Comparison of ENCODE assay signal across 8 cellular contexts in genomic region chrX:11558972-11559371, GRCh38.
A peak's percentile ranks its signal among the peaks of the same experiment; 100 is the strongest.
DNase-seq lines count a peak whose midpoint lies in the region; ATAC-seq, FAIRE-seq and TF ChIP-seq lines count a peak whose summit lies in the region.

No MANE protein-coding gene starts in this region.

- no peak overlapping the region for H3K9ac ChIP-seq in OCI-LY3 (ENCODE audit: low read length)

- H3K27ac ChIP-seq in OCI-LY3 (ENCODE audit: low read length), result no peak overlapping the region
- H3K27ac ChIP-seq in lung (ENCODE audit: low read depth in 1 of 2, low read length in 1 of 2), result no peak overlapping the region

- TF ChIP-seq CTCF in OCI-LY3 (IDR thresholded peaks at IDR 0.05; ENCODE audit: low read depth, low read length) (peak; percentile 38), lung (IDR thresholded peaks at IDR 0.05; ENCODE audit: control extremely low read depth, extremely low read depth) (no peak)

- H3K9me3 ChIP-seq in OCI-LY3 (ENCODE audit: insufficient read depth, low read length), result no peaks in the 10 kb centered on the region
- no peaks in the 10 kb centered on the region for H3K9me3 ChIP-seq in lung (ENCODE audit: control insufficient read depth in 2 of 2, insufficient read depth in 1 of 2, low read length in 1 of 2)

- no peaks in the 10 kb centered on the region for H3K27me3 ChIP-seq in OCI-LY3 (ENCODE audit: low read depth, low read length)
- no peaks in the 10 kb centered on the region for H3K27me3 ChIP-seq in lung (ENCODE audit: control insufficient read depth, insufficient read depth)

- peak overlapping the region; percentile 19; the same call in 1 of the 2 replicates for H2AFZ ChIP-seq in OCI-LY3 (ENCODE audit: low read depth, low read length)

- H3K36me3 ChIP-seq in OCI-LY3 (replicated peaks; ENCODE audit: low read depth, low read length) (no peaks in the 10 kb centered on the region), lung (ENCODE audit: control insufficient read depth in 2 of 2, insufficient read depth in 2 of 2, low read length in 2 of 2) (no peaks in the 10 kb centered on the region)

- DNase-seq in NCI-H524 (lab: John Stamatoyannopoulos, UW), result peak; percentile 10 to 11
- no peak for DNase-seq in NCI-H524 treated with DMSO at 0.1 percent for 48 hours (lab: John Stamatoyannopoulos, UW)
- peak; percentile 9 for DNase-seq in activated T-helper 2 cell treated with anti-CD3 and anti-CD28 coated beads, Interferon-gamma antibody, Interleukin-2, Interleukin-4, amounts not matched to agents 10 μg/mL and 5 μg/mL and 100 μg/mL, durations not matched to agents 14 hours and 24 hours and 36 hours (ENCODE audit: low spot score)
- DNase-seq in lung (ENCODE audit: low spot score), result peak; percentile 38
- no peak for DNase-seq in frontal cortex (ENCODE audit: low spot score in 2 of 2)
- DNase-seq in occipital lobe (lab: John Stamatoyannopoulos, UW), result no peak

- H3K4me1 ChIP-seq in OCI-LY3 (ENCODE audit: low read length) (no peaks in the 10 kb centered on the region), lung (ENCODE audit: control insufficient read depth in 2 of 2, insufficient read depth in 2 of 2, low read length in 2 of 2) (no peaks in the 10 kb centered on the region)

- H3K4me3 ChIP-seq in OCI-LY3 (ENCODE audit: low read length), result no peak overlapping the region
- H3K4me3 ChIP-seq in lung, result no peak overlapping the region

- no peak for FAIRE-seq in frontal cortex (lab: Jason Lieb, UNC)

- no peaks in the 10 kb centered on the region for H3K36me3 Mint-ChIP-seq in activated T-helper 2 cell treated with anti-CD3 and anti-CD28 coated beads, Interferon-gamma antibody, Interleukin-2, Interleukin-4, amounts not matched to agents 10 μg/mL and 5 μg/mL and 100 μg/mL, durations not matched to agents 14 hours and 24 hours and 36 hours (ENCODE audit: low read depth)

- peaks cover 2% of the 10 kb centered on the region for H3K27me3 Mint-ChIP-seq in activated T-helper 2 cell treated with anti-CD3 and anti-CD28 coated beads, Interferon-gamma antibody, Interleukin-2, Interleukin-4, amounts not matched to agents 10 μg/mL and 5 μg/mL and 100 μg/mL, durations not matched to agents 14 hours and 24 hours and 36 hours (ENCODE audit: low read depth)

- H3K9me3 Mint-ChIP-seq in activated T-helper 2 cell treated with anti-CD3 and anti-CD28 coated beads, Interferon-gamma antibody, Interleukin-2, Interleukin-4, amounts not matched to agents 10 μg/mL and 5 μg/mL and 100 μg/mL, durations not matched to agents 14 hours and 24 hours and 36 hours, result no peaks in the 10 kb centered on the region

- H3K79me2 ChIP-seq in OCI-LY3 (ENCODE audit: low read length), result no peaks in the 10 kb centered on the region

- H4K20me1 ChIP-seq in OCI-LY3 (ENCODE audit: insufficient read depth, low read length), result no peaks in the 10 kb centered on the region

- no peak overlapping the region for H3K4me2 ChIP-seq in OCI-LY3 (ENCODE audit: low read length)

- ATAC-seq in lung (ENCODE audit: insufficient read depth, low FRiP score) (no peak), HG03342 (IDR thresholded peaks at IDR 0.05; ENCODE audit: unreplicated experiment) (no peak)

- intact Hi-C loops in activated T-helper 2 cell treated with anti-CD3 and anti-CD28 coated beads, Interferon-gamma antibody, Interleukin-2, Interleukin-4, amounts not matched to agents 10 μg/mL and 5 μg/mL and 100 μg/mL, durations not matched to agents 14 hours and 24 hours and 36 hours (cut with micrococcal nuclease), result no loop called here

- no peak overlapping the region for H3K4me3 Mint-ChIP-seq in activated T-helper 2 cell treated with anti-CD3 and anti-CD28 coated beads, Interferon-gamma antibody, Interleukin-2, Interleukin-4, amounts not matched to agents 10 μg/mL and 5 μg/mL and 100 μg/mL, durations not matched to agents 14 hours and 24 hours and 36 hours (ENCODE audit: low read depth)

- H3K27ac Mint-ChIP-seq in activated T-helper 2 cell treated with anti-CD3 and anti-CD28 coated beads, Interferon-gamma antibody, Interleukin-2, Interleukin-4, amounts not matched to agents 10 μg/mL and 5 μg/mL and 100 μg/mL, durations not matched to agents 14 hours and 24 hours and 36 hours, result no peak overlapping the region

- H3K4me1 Mint-ChIP-seq in activated T-helper 2 cell treated with anti-CD3 and anti-CD28 coated beads, Interferon-gamma antibody, Interleukin-2, Interleukin-4, amounts not matched to agents 10 μg/mL and 5 μg/mL and 100 μg/mL, durations not matched to agents 14 hours and 24 hours and 36 hours (ENCODE audit: low read depth), result no peaks in the 10 kb centered on the region

- WGBS in lung, 2 donors, result 90 to 92% methylated on average over 4 of the region's 4 CpGs

Comparison
In these comparisons a context has a peak if more than half of its experiments do, and no peak if none do; other contexts are left out.
1. DNase-seq: peak in NCI-H524 (2 of 2), activated T-helper 2 cell treated with anti-CD3 and anti-CD28 coated beads, Interferon-gamma antibody, Interleukin-2, Interleukin-4, amounts not matched to agents 10 μg/mL and 5 μg/mL and 100 μg/mL, durations not matched to agents 14 hours and 24 hours and 36 hours (single experiment) and lung (single experiment); none in NCI-H524 treated with DMSO at 0.1 percent for 48 hours (single experiment), frontal cortex (0 of 2) and occipital lobe (single experiment).